Comparison of ENCODE assay signal across 24 cellular contexts in the genomic region with DNA sequence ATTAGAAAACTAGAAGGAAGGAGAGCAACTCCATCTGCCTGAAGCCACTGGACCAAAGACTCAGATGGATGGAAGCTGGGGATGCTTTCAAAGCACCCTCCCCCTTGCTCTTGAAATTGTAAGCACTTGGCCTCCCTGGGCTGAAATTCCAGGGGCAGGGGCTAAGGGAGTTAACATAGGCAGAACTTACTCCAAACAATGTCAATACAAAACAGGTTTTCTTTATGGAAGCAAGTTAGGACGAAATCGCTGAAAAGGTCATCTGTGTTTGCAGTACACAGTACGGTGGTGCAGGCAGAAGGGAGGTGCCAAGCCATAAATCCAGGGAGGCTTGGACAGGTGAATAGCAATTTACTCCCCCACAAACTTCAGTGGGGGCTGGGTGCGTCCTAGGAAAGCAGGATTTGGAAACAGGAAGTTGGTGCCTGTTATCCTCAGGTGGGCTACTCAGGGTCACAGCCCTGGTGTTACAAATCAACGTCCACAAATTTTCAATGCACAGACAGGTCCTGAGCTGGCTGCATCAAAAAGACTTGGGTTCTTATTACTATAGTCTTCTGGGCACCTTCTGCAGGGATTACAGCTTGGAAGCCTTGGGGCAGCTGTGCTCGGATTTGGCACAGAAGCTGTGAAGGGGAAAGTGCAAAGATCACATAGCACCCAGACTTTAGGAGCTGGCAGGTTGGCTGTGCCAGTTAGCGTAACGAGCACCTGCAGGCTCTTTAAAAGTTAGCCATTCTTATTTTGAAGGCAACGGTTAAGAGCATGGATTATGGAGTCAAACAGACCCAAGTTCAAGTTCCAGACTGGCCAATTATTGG.
A peak's percentile ranks its signal among the peaks of the same experiment; 100 is the strongest.
DNase-seq lines count a peak whose midpoint lies in the region; FAIRE-seq and TF ChIP-seq lines count a peak whose summit lies in the region.
"Had no signal": no experiment of that assay in that cellular context is flagged by ENCODE, and none has a peak within 500 bp of the region (broad histone marks: within the 10 kb centered on the region; RNA-seq: fewer than 3 reads in every experiment).

No MANE protein-coding gene starts in this region.

- H3K4me1 ChIP-seq in H1 (replicated peaks in 1 of 4; ENCODE audit: control insufficient read depth in 3 of 4, insufficient read depth in 4 of 4, low read length in 3 of 4) (peaks cover 7 to 18% (median 11%) of the 10 kb centered on the region in 4 experiments; a peak in 6 of 7 replicates), mesendoderm (ENCODE audit: control insufficient read depth, low read depth, low read length) (peaks cover 3% of the 10 kb centered on the region), thyroid gland (peaks cover 53 to 64% of the 10 kb centered on the region in 2 donors)

- intact Hi-C loops in thyroid gland (cut with DNase I) (no loop called here), CD14-positive monocyte (cut with micrococcal nuclease) (no loop called here)

- no peaks in the 10 kb centered on the region for H3K9me3 Mint-ChIP-seq in CD14-positive monocyte
- H3K9me3 Mint-ChIP-seq: activated CD8-positive, alpha-beta T cell treated with anti-CD3 and anti-CD28 coated beads for 36 hours; memory B cell; stimulated activated memory B cell treated with anti-CD40 and anti-IgM and Interleukin-4, amounts not matched to agents 10 μg/mL and 1 μg/mL and 100 μg/mL, for 72 hours; T-helper 1 cell treated with Interleukin-12 subunit alpha and Interleukin-12 subunit beta and Interleukin-4 antibody, amounts not matched to agents 30 μg/mL and 1 μg/mL, for 36 hours had no signal

- H4K8ac ChIP-seq in H1 (ENCODE audit: extremely low read depth, insufficient read depth, low read length) (no peak overlapping the region), mesendoderm (ENCODE audit: low read depth, low read length) (no peak overlapping the region)

- no peaks in the 10 kb centered on the region for H3K23me2 ChIP-seq in H1 (ENCODE audit: low read depth, low read length)

- 77% methylated on average over 9 of the region's 9 CpGs; no CpG with 5 or more reads in 1 of the 2 experiments for WGBS in H1 (ENCODE audit: extremely low coverage in 1 of 2, insufficient coverage in 1 of 2, insufficient read length in 1 of 2, insufficient replicate concordance in 2 of 2, low coverage in 1 of 2, low lambda C conversion rate in 2 of 2, missing lambda C conversion rate in 1 of 2), 2 experiments
- WGBS in mesendoderm (ENCODE audit: extremely low coverage, insufficient coverage, low lambda C conversion rate): no CpG with 5 or more reads among the region's 9 CpGs
- WGBS in thyroid gland, 2 donors: 33 to 35% methylated on average over 8 to 9 of the region's 9 CpGs

- CTCF ChIA-PET in H1 (lab: Charles Lee; ENCODE audit: partially characterized antibody): interaction anchor here (0.6 to 0.7 kb wide), 2 partner anchors 34 to 135 kb away, joined by 3 read pairs; no protein-coding TSS in a partner anchor

- H3K27ac Mint-ChIP-seq in CD14-positive monocyte: no peak overlapping the region
- H3K27ac Mint-ChIP-seq: activated CD8-positive, alpha-beta T cell treated with anti-CD3 and anti-CD28 coated beads for 36 hours; activated naive CD8-positive, alpha-beta T cell; B cell; memory B cell; stimulated activated memory B cell treated with anti-CD40 and anti-IgM and Interleukin-4, amounts not matched to agents 10 μg/mL and 1 μg/mL and 100 μg/mL, for 72 hours; T-helper 1 cell treated with Interleukin-12 subunit alpha and Interleukin-12 subunit beta and Interleukin-4 antibody, amounts not matched to agents 30 μg/mL and 1 μg/mL, for 36 hours had no signal

- H3K36me3 Mint-ChIP-seq in CD14-positive monocyte: no peaks in the 10 kb centered on the region
- H3K36me3 Mint-ChIP-seq: activated naive CD8-positive, alpha-beta T cell; memory B cell; stimulated activated memory B cell treated with anti-CD40 and anti-IgM and Interleukin-4, amounts not matched to agents 10 μg/mL and 1 μg/mL and 100 μg/mL, for 72 hours had no signal

- no peak overlapping the region for H3K4ac ChIP-seq in H1 (replicated peaks; ENCODE audit: insufficient read length, low read depth, low read length)
- H3K4ac ChIP-seq in mesendoderm (ENCODE audit: low read depth, low read length): no peak overlapping the region

- H3K79me1 ChIP-seq in H1 (ENCODE audit: low read depth, low read length) (no peaks in the 10 kb centered on the region), mesendoderm (ENCODE audit: low read length) (no peaks in the 10 kb centered on the region)

- H2BK120ac ChIP-seq in H1 (replicated peaks; ENCODE audit: low read depth, low read length): no peak overlapping the region
- H2BK120ac ChIP-seq in mesendoderm (ENCODE audit: low read depth, low read length): no peak overlapping the region

- H3K18ac ChIP-seq in H1 (ENCODE audit: extremely low read depth, low read length) (no peak overlapping the region; the same call in 1 of the 2 replicates), mesendoderm (ENCODE audit: low read length) (no peak overlapping the region)

- H3K36me3 ChIP-seq in H1 (ENCODE audit: control insufficient read depth in 2 of 4, insufficient read depth in 4 of 4, low read length in 3 of 4): no peaks in the 10 kb centered on the region
- no peaks in the 10 kb centered on the region for H3K36me3 ChIP-seq in mesendoderm (ENCODE audit: control insufficient read depth, insufficient read depth, low read length)
- H3K36me3 ChIP-seq in thyroid gland: no peaks in the 10 kb centered on the region
- H3K36me3 ChIP-seq: thoracic aorta had no signal

- H3K27ac ChIP-seq in H1 (ENCODE audit: low read depth, low read length): no peak overlapping the region
- no peak overlapping the region for H3K27ac ChIP-seq in mesendoderm (ENCODE audit: low read depth, low read length)
- peak overlapping the region; percentile 77 to 92 (median 89) for H3K27ac ChIP-seq in thyroid gland
- H3K27ac ChIP-seq: coronary artery, thoracic aorta, WERI-Rb-1 had no signal

- H4K5ac ChIP-seq in H1 (ENCODE audit: insufficient read length, low read depth, low read length) (no peak overlapping the region), mesendoderm (ENCODE audit: low read length) (no peak overlapping the region)

- H3K4me3 Mint-ChIP-seq in CD14-positive monocyte: no peak overlapping the region
- H3K4me3 Mint-ChIP-seq: activated CD8-positive, alpha-beta T cell treated with anti-CD3 and anti-CD28 coated beads for 36 hours; activated naive CD8-positive, alpha-beta T cell; B cell; memory B cell; stimulated activated memory B cell treated with anti-CD40 and anti-IgM and Interleukin-4, amounts not matched to agents 10 μg/mL and 1 μg/mL and 100 μg/mL, for 72 hours; T-helper 1 cell treated with Interleukin-12 subunit alpha and Interleukin-12 subunit beta and Interleukin-4 antibody, amounts not matched to agents 30 μg/mL and 1 μg/mL, for 36 hours had no signal

- peak overlapping the region; percentile 55; the same call in 1 of the 2 replicates for H2BK12ac ChIP-seq in H1 (ENCODE audit: low read depth, low read length)

- H3K4me2 ChIP-seq in H1 (ENCODE audit: insufficient read depth in 1 of 2, low read depth in 2 of 2, low read length in 2 of 2) (peak overlapping the region; percentile 54 to 67), mesendoderm (ENCODE audit: low read length) (no peak overlapping the region)

- TF ChIP-seq EP300 in H1 (IDR thresholded peaks at IDR 0.05; ENCODE audit: borderline replicate concordance in 1 of 2, low read depth in 2 of 2, low read length in 2 of 2): no peak

- H2BK20ac ChIP-seq in H1 (ENCODE audit: low read length): peak overlapping the region; percentile 82; the same call in 1 of the 2 replicates

- H3K4me3 ChIP-seq in H1 (ENCODE audit: extremely low read depth in 1 of 4, insufficient read depth in 2 of 4, low read depth in 3 of 4, low read length in 4 of 4): peak overlapping the region in 2 of 4 experiments; percentile 1 to 12; a peak in 3 of 8 replicates
- H3K4me3 ChIP-seq in mesendoderm (ENCODE audit: low read length): no peak overlapping the region
- no peak overlapping the region for H3K4me3 ChIP-seq in thyroid gland (replicated peaks in 1 of 3)
- H3K4me3 ChIP-seq: coronary artery, thoracic aorta had no signal

- no peak overlapping the region for H4K91ac ChIP-seq in H1 (replicated peaks; ENCODE audit: insufficient read length, low read length)

- TF ChIP-seq POLR2A in H1 (IDR thresholded peaks at IDR 0.05; ENCODE audit: control extremely low read depth in 1 of 2, low read depth in 2 of 2, low read length in 2 of 2) (no peak), thyroid gland (IDR thresholded peaks at IDR 0.05) (no peak)

- H2AK5ac ChIP-seq in H1 (ENCODE audit: low read depth, low read length): no peak overlapping the region
- no peak overlapping the region for H2AK5ac ChIP-seq in mesendoderm (ENCODE audit: low read length)

- no peak overlapping the region for H3K14ac ChIP-seq in H1 (ENCODE audit: insufficient read length)

- peak overlapping the region in 1 of 4 experiments; percentile 27; a peak in 1 of 7 replicates for H3K9ac ChIP-seq in H1 (replicated peaks in 1 of 4; ENCODE audit: extremely low read depth in 1 of 4, low read depth in 3 of 4, low read length in 3 of 4)
- H3K9ac ChIP-seq in mesendoderm (ENCODE audit: low read length): no peak overlapping the region

- TF ChIP-seq RAD21 in H1 (IDR thresholded peaks at IDR 0.05 in 1 of 2, conservative IDR thresholded peaks at IDR 0.05 in 1 of 2; ENCODE audit: low read depth in 2 of 2, low read length in 2 of 2): no peak

- no peaks in the 10 kb centered on the region for H3K79me2 ChIP-seq in H1 (ENCODE audit: control insufficient read depth in 1 of 2, insufficient read depth in 2 of 2, low read length in 2 of 2)
- H3K79me2 ChIP-seq in mesendoderm (ENCODE audit: control insufficient read depth, insufficient read depth, low read length): no peaks in the 10 kb centered on the region

- H4K20me1 ChIP-seq in H1 (replicated peaks in 1 of 2; ENCODE audit: control insufficient read depth in 1 of 2, insufficient read depth in 2 of 2, low read length in 2 of 2): no peaks in the 10 kb centered on the region

- POLR2A ChIA-PET in H1 (lab: Charles Lee; ENCODE audit: partially characterized antibody): interaction anchor here (1.2 kb wide), 1 partner anchor 19 kb away, joined by 3 read pairs; no protein-coding TSS in a partner anchor

- H3K23ac ChIP-seq in H1 (ENCODE audit: insufficient read length) (no peak overlapping the region), mesendoderm (ENCODE audit: low read length) (no peak overlapping the region)

- H3K27me3 ChIP-seq in H1 (replicated peaks in 1 of 4; ENCODE audit: control insufficient read depth in 3 of 4, extremely low read depth in 1 of 4, insufficient read depth in 3 of 4, low read length in 3 of 4) (no peaks in the 10 kb centered on the region), mesendoderm (ENCODE audit: insufficient read depth, low read length, poor library complexity) (no peaks in the 10 kb centered on the region), thyroid gland (no peaks in the 10 kb centered on the region)

- H2AFZ ChIP-seq in H1 (ENCODE audit: low read length): peak overlapping the region; percentile 45

- no peak for TF ChIP-seq CTCF in H1 (IDR thresholded peaks at IDR 0.05; ENCODE audit: control extremely low read depth in 1 of 3, insufficient read depth in 1 of 3, low read depth in 1 of 3, low read length in 3 of 3)
- no peak for TF ChIP-seq CTCF in thyroid gland (IDR thresholded peaks at IDR 0.05)
- TF ChIP-seq CTCF in CD14-positive monocyte (IDR thresholded peaks at IDR 0.05): no peak

- peak; percentile 55 for FAIRE-seq in H1 (lab: Jason Lieb, UNC)

- H3K4me1 Mint-ChIP-seq in CD14-positive monocyte: no peaks in the 10 kb centered on the region
- H3K4me1 Mint-ChIP-seq: B cell; memory B cell; stimulated activated memory B cell treated with anti-CD40 and anti-IgM and Interleukin-4, amounts not matched to agents 10 μg/mL and 1 μg/mL and 100 μg/mL, for 72 hours had no signal

- H2BK15ac ChIP-seq in H1 (ENCODE audit: low read length) (peak overlapping the region; percentile 62; the same call in 1 of the 2 replicates), mesendoderm (replicated peaks; ENCODE audit: low read depth) (no peak overlapping the region)

- no peaks in the 10 kb centered on the region for H3K9me3 ChIP-seq in H1 (ENCODE audit: insufficient read depth in 2 of 2, low read depth in 1 of 2, low read length in 1 of 2)
- H3K9me3 ChIP-seq in thyroid gland: no peaks in the 10 kb centered on the region
- H3K9me3 ChIP-seq: thoracic aorta had no signal

- no peak overlapping the region for H3K56ac ChIP-seq in H1 (replicated peaks; ENCODE audit: insufficient read length, low read depth, low read length)
- H3K56ac ChIP-seq in mesendoderm (ENCODE audit: low read length): no peak overlapping the region

- peaks cover 0 to 2% (median 2%) of the 10 kb centered on the region in 3 donors for H3K27me3 Mint-ChIP-seq in CD14-positive monocyte (ENCODE audit: low read depth in 3 of 3)
- H3K27me3 Mint-ChIP-seq: memory B cell had no signal

- DNase-seq in HuH-7.5 (ENCODE audit: low spot score) (peak; percentile 22), H1 (ENCODE audit: low read depth in 1 of 2, low spot score in 2 of 2) (peak in 1 of 2 experiments; percentile 36), mesendoderm (peak; percentile 62), thyroid gland (peak; percentile 60), CD14-positive monocyte (ENCODE audit: low spot score) (no peak), NCI-H748 (lab: John Stamatoyannopoulos, UW; ENCODE audit: unreplicated experiment) (no peak)
- DNase-seq in NK-92 treated with Interleukin-12 subunit alpha and Interleukin-12 subunit beta, amount 100 ng/mL, for 24 hours (lab: John Stamatoyannopoulos, UW): no peak
- DNase-seq: activated CD8-positive, alpha-beta T cell treated with anti-CD3 and anti-CD28 coated beads for 36 hours; activated T-cell treated with anti-CD3 and anti-CD28 coated beads, Interleukin-2, amount 50 U/mL, for 48 hours; Calu3; head of caudate nucleus; islet precursor cell; Kasumi-1; NCI-H1092 treated with DMSO at 0.1 percent for 48 hours; NCI-H510A; SHP77; WERI-Rb-1 had no signal

- H2BK5ac ChIP-seq in H1 (ENCODE audit: low read depth, low read length): peak overlapping the region; percentile 72; the same call in 1 of the 2 replicates
- H2BK5ac ChIP-seq in mesendoderm (ENCODE audit: low read length): no peak overlapping the region

Comparison
In these comparisons a context has a peak if more than half of its experiments do, and no peak if none do; other contexts are left out.
1. DNase-seq: peak in HuH-7.5 (single experiment), mesendoderm (single experiment) and thyroid gland (2 of 2); none in CD14-positive monocyte (single experiment), NCI-H748 (single experiment) and NK-92 treated with Interleukin-12 subunit alpha and Interleukin-12 subunit beta, amount 100 ng/mL, for 24 hours (single experiment).
2. H3K27ac ChIP-seq: peak in thyroid gland (3 of 3); none in H1 (single experiment) and mesendoderm (single experiment).